8 cellular contexts compared by ENCODE assay signal in the genomic region with DNA sequence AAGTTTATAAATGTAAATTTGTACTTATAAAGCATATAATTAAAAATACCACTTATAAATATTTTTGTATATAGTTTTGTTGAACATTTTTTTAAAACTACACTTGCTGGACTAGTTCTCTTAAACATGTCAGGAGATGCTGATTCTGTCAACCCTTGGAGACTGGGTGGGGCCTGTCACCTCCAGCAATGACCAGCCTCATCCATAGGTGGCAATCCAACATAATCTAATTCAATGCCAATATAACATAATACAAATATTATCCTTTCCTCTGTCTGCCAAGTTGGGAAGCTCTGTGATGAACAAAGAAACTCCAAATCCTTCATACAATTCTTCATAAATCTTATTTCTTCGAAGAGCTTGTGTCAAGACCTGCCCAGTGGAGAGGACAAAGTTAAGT.
DNase-seq lines count a peak whose midpoint lies in the region; ATAC-seq and TF ChIP-seq lines count a peak whose summit lies in the region.

No MANE protein-coding gene starts in this region.

- H3K9me3 Mint-ChIP-seq in T-cell: peaks cover 0 to 9% (median 0%) of the 10 kb centered on the region in 3 donors

- DNase-seq in HCT116 (ENCODE audit: low read depth, low spot score) (no peak), T-cell (peak in 24 of 34 experiments; percentile 8 to 47 (median 23)), C1 segment of cervical spinal cord (lab: John Stamatoyannopoulos, UW) (no peak), globus pallidus (ENCODE audit: low spot score) (no peak), dedifferentiated amniotic fluid mesenchymal stem cell (ENCODE audit: extremely low spot score) (no peak)

- H3K27me3 ChIP-seq in DOHH2 (ENCODE audit: control insufficient read depth, low read length) (no peaks in the 10 kb centered on the region), HCT116 (ENCODE audit: insufficient read depth, low read length) (no peaks in the 10 kb centered on the region), liver (ENCODE audit: control insufficient read depth in 4 of 4, insufficient read depth in 4 of 4, low read length in 3 of 4) (no peaks in the 10 kb centered on the region)

- CTCF ChIA-PET in HCT116 (lab: Charles Lee): interaction anchor here (0.6 to 1.8 kb wide), 8 partner anchors 11 to 711 kb away, joined by 3 to 12 read pairs (median 3); no protein-coding TSS in a partner anchor
- CTCF ChIA-PET in T-cell (lab: Charles Lee): interaction anchor here (0.5 to 2.0 kb wide), 28 partner anchors 9 to 1235 kb away, joined by 3 to 14 read pairs (median 4); no protein-coding TSS in a partner anchor

- H4K20me1 ChIP-seq in DOHH2 (ENCODE audit: control insufficient read depth, insufficient read depth, low read depth, low read length) (no peaks in the 10 kb centered on the region), HCT116 (ENCODE audit: insufficient read depth) (no peaks in the 10 kb centered on the region)

- no peak overlapping the region for H3K4me3 ChIP-seq in DOHH2 (ENCODE audit: low read length)
- no peak overlapping the region for H3K4me3 ChIP-seq in HCT116 (replicated peaks in 1 of 2; ENCODE audit: low read depth in 1 of 2, low read length in 2 of 2)
- H3K4me3 ChIP-seq in liver (ENCODE audit: low read depth in 1 of 3, low read length in 3 of 3): no peak overlapping the region

- no peaks in the 10 kb centered on the region for H3K9me2 ChIP-seq in DOHH2 (replicated peaks; ENCODE audit: control insufficient read depth, low read length)
- no peaks in the 10 kb centered on the region for H3K9me2 ChIP-seq in HCT116 (ENCODE audit: insufficient read depth)

- RAD21 ChIA-PET in HCT116 (lab: Charles Lee; ENCODE audit: low non-redundant PET in 1 of 2, low total read pairs in 2 of 2, uncharacterized antibody in 2 of 2, unreplicated experiment in 2 of 2): interaction anchor here in 1 of 2 experiments (1.2 to 1.3 kb wide), 2 partner anchors 566 to 642 kb away, joined by 3 read pairs; no protein-coding TSS in a partner anchor

- H3K79me2 ChIP-seq in DOHH2 (ENCODE audit: control insufficient read depth, low read length) (no peaks in the 10 kb centered on the region), HCT116 (ENCODE audit: insufficient read depth, low read length) (no peaks in the 10 kb centered on the region)

- TF ChIP-seq RAD21 in HCT116 (IDR thresholded peaks at IDR 0.05; ENCODE audit: low read depth): peak; percentile 69
- TF ChIP-seq RAD21 in liver (IDR thresholded peaks at IDR 0.05): peak; percentile 37 to 43

- WGBS in liver: 81% methylated on average over 1 of the region's 1 CpG

- no TSS peak for BruUV-seq in HCT116 (replicated peaks; lab: Mats Ljungman, UMichigan)

- no peak overlapping the region for H2AFZ ChIP-seq in HCT116 (ENCODE audit: low read depth, low read length, poor library complexity, severe bottlenecking)

- H3K9me3 ChIP-seq in DOHH2 (ENCODE audit: control insufficient read depth, insufficient read depth, low read length) (no peaks in the 10 kb centered on the region), HCT116 (ENCODE audit: control insufficient read depth in 1 of 2, insufficient read depth in 1 of 2, low read depth in 1 of 2, low read length in 2 of 2) (no peaks in the 10 kb centered on the region), liver (ENCODE audit: control insufficient read depth in 4 of 4, low read length in 3 of 4) (no peaks in the 10 kb centered on the region)

- ATAC-seq in HCT116 (peak; percentile 82), T-cell (replicated peaks in 1 of 4) (peak; percentile 56 to 83 (median 66)), HG03108 (IDR thresholded peaks at IDR 0.05; ENCODE audit: unreplicated experiment) (no peak)

- H3K4me1 ChIP-seq in DOHH2 (ENCODE audit: control insufficient read depth, low read length) (no peaks in the 10 kb centered on the region), HCT116 (ENCODE audit: control insufficient read depth in 1 of 2, insufficient read depth in 2 of 2, low read length in 2 of 2) (no peaks in the 10 kb centered on the region), liver (ENCODE audit: control insufficient read depth in 4 of 4, insufficient read depth in 4 of 4, low read length in 3 of 4) (peaks cover 0 to 1% (median 0%) of the 10 kb centered on the region in 4 donors)

- POLR2A ChIA-PET in HCT116 (lab: Charles Lee) (interaction anchor here (1.3 kb wide), 1 partner anchor 11 kb away, joined by 3 read pairs; no protein-coding TSS in a partner anchor), T-cell (lab: Charles Lee) (no interaction called here)

- TF ChIP-seq CTCF in DOHH2 (IDR thresholded peaks at IDR 0.05; ENCODE audit: low read depth, low read length, poor library complexity, severe bottlenecking) (peak; percentile 38), HCT116 (IDR thresholded peaks at IDR 0.05 in 2 of 3, conservative IDR thresholded peaks at IDR 0.05 in 1 of 3; ENCODE audit: borderline replicate concordance in 1 of 3, insufficient read depth in 1 of 3, low read depth in 2 of 3, low read length in 2 of 3) (peak; percentile 32 to 52 (median 42); a peak in 4 of 6 replicates), liver (IDR thresholded peaks at IDR 0.05; ENCODE audit: low read depth, low read length, missing input control) (peak; percentile 18)

- peaks cover 66 to 83% (median 81%) of the 10 kb centered on the region in 3 donors for H3K4me1 Mint-ChIP-seq in T-cell

- H3K27ac ChIP-seq in DOHH2 (ENCODE audit: low read depth, low read length) (no peak overlapping the region), HCT116 (ENCODE audit: low read depth, low read length) (no peak overlapping the region), liver (ENCODE audit: low read depth in 1 of 2, low read length in 2 of 2) (no peak overlapping the region)

- no peak for TF ChIP-seq POLR2A in HCT116 (IDR thresholded peaks at IDR 0.05; ENCODE audit: borderline replicate concordance, extremely low read depth, insufficient read depth, insufficient read length)

- no peaks in the 10 kb centered on the region for H3F3A ChIP-seq in DOHH2 (ENCODE audit: control insufficient read depth, insufficient read depth)

- H3K9ac ChIP-seq in HCT116 (ENCODE audit: low read length) (no peak overlapping the region), liver (ENCODE audit: low read depth in 1 of 2, low read length in 2 of 2) (no peak overlapping the region)

- intact Hi-C loops in HCT116 (cut with micrococcal nuclease): loop anchor here (1.0 to 2.0 kb wide), 2 partner anchors 566 to 617 kb away; no protein-coding TSS in a partner anchor

- H3K27ac Mint-ChIP-seq in T-cell: no peak overlapping the region

- no peak overlapping the region for H3K4me2 ChIP-seq in DOHH2 (ENCODE audit: low read length)
- no peak overlapping the region for H3K4me2 ChIP-seq in HCT116 (ENCODE audit: low read length)

- no peaks in the 10 kb centered on the region for H3K36me3 ChIP-seq in DOHH2 (ENCODE audit: control insufficient read depth, low read length)
- no peaks in the 10 kb centered on the region for H3K36me3 ChIP-seq in HCT116 (ENCODE audit: control insufficient read depth in 1 of 2, insufficient read depth in 2 of 2, low read length in 2 of 2)
- no peaks in the 10 kb centered on the region for H3K36me3 ChIP-seq in liver (ENCODE audit: control insufficient read depth in 4 of 4, insufficient read depth in 3 of 4, low read depth in 1 of 4, low read length in 3 of 4)

- no peaks in the 10 kb centered on the region for H3K27me3 Mint-ChIP-seq in T-cell

- H3K4me3 Mint-ChIP-seq in T-cell: no peak overlapping the region

- peaks cover 40% of the 10 kb centered on the region for H3K36me3 Mint-ChIP-seq in T-cell

TF ChIP-seq in HCT116, 20 proteins besides CTCF, POLR2A, EP300 and RAD21 (continues in another document):
- no peak for TF ChIP-seq EZH2phosphoT487 (IDR thresholded peaks at IDR 0.05; ENCODE audit: borderline replicate concordance)
- TF ChIP-seq CEBPB (IDR thresholded peaks at IDR 0.05; ENCODE audit: low read depth): no peak
- no peak for TF ChIP-seq YY1 (IDR thresholded peaks at IDR 0.05; ENCODE audit: extremely low read depth, insufficient replicate concordance, low read depth, low read length)
- TF ChIP-seq MAX (IDR thresholded peaks at IDR 0.05): no peak
- TF ChIP-seq ZNF274 (IDR thresholded peaks at IDR 0.05; ENCODE audit: low read depth, low read length): no peak

TF ChIP-seq in liver, 16 proteins besides CTCF, POLR2A, EP300 and RAD21:
- TF ChIP-seq JUND (IDR thresholded peaks at IDR 0.05): no peak
- no peak for TF ChIP-seq MAX (IDR thresholded peaks at IDR 0.05)

Comparison
In these comparisons a context has a peak if more than half of its experiments do, and no peak if none do; other contexts are left out.
1. DNase-seq: peak in T-cell (24 of 34); none in HCT116 (single experiment), C1 segment of cervical spinal cord (0 of 14), globus pallidus (single experiment) and dedifferentiated amniotic fluid mesenchymal stem cell (single experiment).
2. Peak in every context shown above with its lines, with median percentiles within 50 percentile points of each other: CTCF ChIP-seq.